Comparison of ENCODE assay signal across 31 cellular contexts in the genomic region with DNA sequence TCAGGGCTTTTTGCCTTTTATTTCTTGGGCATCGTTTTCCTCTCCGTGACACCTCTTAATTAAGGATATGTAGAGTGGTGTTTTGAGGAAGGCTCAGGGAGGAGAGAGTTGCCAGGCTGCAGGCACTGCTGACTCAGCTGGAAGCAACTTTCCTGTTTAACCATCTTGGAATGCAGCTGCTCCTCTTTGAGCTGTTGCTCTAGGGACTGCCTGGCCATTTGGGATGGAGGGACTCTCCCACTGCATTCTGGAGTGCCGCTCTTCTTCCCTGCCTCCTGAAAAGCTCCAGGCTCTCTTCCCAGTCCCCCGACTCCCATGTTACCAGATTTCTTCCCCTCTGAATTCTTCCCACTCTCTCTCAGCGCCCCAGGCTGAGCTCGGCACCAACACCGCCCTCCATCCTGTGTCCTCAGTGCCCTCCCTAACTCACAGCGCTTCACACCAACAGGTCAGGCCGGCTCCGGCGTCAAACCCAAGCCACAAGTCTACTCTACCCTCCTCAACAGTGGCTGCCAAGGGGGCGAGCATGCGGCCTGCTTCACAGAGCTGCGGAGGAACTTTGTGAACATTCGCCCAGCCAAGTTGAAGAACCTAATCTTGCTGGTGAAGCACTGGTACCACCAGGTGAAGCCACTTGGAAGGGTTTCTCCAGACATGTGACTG. TPM values are rescaled to one million over a fixed set of nuclear protein-coding genes. Genes with fewer than 3 reads are reported as not detected.
A peak's percentile ranks its signal among the peaks of the same experiment; 100 is the strongest.
DNase-seq lines count a peak whose midpoint lies in the region; ATAC-seq, FAIRE-seq and TF ChIP-seq lines count a peak whose summit lies in the region.
"Had no signal": no experiment of that assay in that cellular context is flagged by ENCODE, and none has a peak within 500 bp of the region (broad histone marks: within the 10 kb centered on the region; RNA-seq: fewer than 3 reads in every experiment).

No MANE protein-coding gene starts in this region.

- no peaks in the 10 kb centered on the region for H3K36me3 Mint-ChIP-seq in H9 (ENCODE audit: insufficient read depth in 1 of 3, low read depth in 3 of 3)

- ATAC-seq in GM21723 (IDR thresholded peaks at IDR 0.05; ENCODE audit: unreplicated experiment) = no peak
- ATAC-seq: left ventricle myocardium superior; stimulated activated naive CD8-positive, alpha-beta T cell treated with anti-CD3 and anti-CD28 coated beads, Interleukin-15, Interleukin-2, amounts not matched to agents 100 U/mL and 50 U/mL, for 24 hours; upper lobe of right lung had no signal

- no peak overlapping the region for H4K91ac ChIP-seq in H9 (ENCODE audit: insufficient read length, low read depth, low read length)

- H3K18ac ChIP-seq in H9 (ENCODE audit: insufficient read length, low read depth, low read length) = no peak overlapping the region
- H3K18ac ChIP-seq in mesendoderm (ENCODE audit: low read length) = no peak overlapping the region

- no peaks in the 10 kb centered on the region for H3K36me3 ChIP-seq in bronchial epithelial cell (ENCODE audit: control insufficient read depth, insufficient read depth, low read length)
- H3K36me3 ChIP-seq in mesendoderm (ENCODE audit: control insufficient read depth, insufficient read depth, low read length) = no peaks in the 10 kb centered on the region

- no CpG with 5 or more reads among the region's 15 CpGs for WGBS in H9 (ENCODE audit: extremely low coverage, insufficient read length, low lambda C conversion rate)
- no CpG with 5 or more reads among the region's 15 CpGs for WGBS in mesendoderm (ENCODE audit: extremely low coverage, insufficient coverage, low lambda C conversion rate)

- no peak overlapping the region for H3K4me3 Mint-ChIP-seq in H9
- H3K4me3 Mint-ChIP-seq: T-helper 2 cell treated with Interferon-gamma antibody and Interleukin-4, amounts not matched to agents 5 μg/mL and 100 μg/mL, for 36 hours had no signal

- no peak overlapping the region for H3T11ph ChIP-seq in H9 (ENCODE audit: low read length)

- H2BK15ac ChIP-seq in H9 (ENCODE audit: low read depth, low read length) = no peak overlapping the region
- H2BK15ac ChIP-seq in mesendoderm (replicated peaks; ENCODE audit: low read depth) = no peak overlapping the region

- TF ChIP-seq CTCF in H9 (conservative IDR thresholded peaks at IDR 0.05) = no peak
- no peak for TF ChIP-seq CTCF in bronchial epithelial cell (IDR thresholded peaks at IDR 0.05; ENCODE audit: insufficient read depth, low read length, severe bottlenecking)
- TF ChIP-seq CTCF in dorsolateral prefrontal cortex (IDR thresholded peaks at IDR 0.05 in 54 of 56, conservative IDR thresholded peaks at IDR 0.05 in 2 of 56; ENCODE audit: low read depth in 1 of 56, partially characterized antibody in 56 of 56) = no peak

- no peak overlapping the region for H3K4me3 ChIP-seq in bronchial epithelial cell (ENCODE audit: low read depth, low read length)
- no peak overlapping the region for H3K4me3 ChIP-seq in mesendoderm (ENCODE audit: low read length)
- H3K4me3 ChIP-seq in dorsolateral prefrontal cortex = no peak overlapping the region
- H3K4me3 ChIP-seq: coronary artery, HAP-1, Peyer's patch, right atrium auricular region, upper lobe of right lung had no signal

- intact Hi-C loops in dorsolateral prefrontal cortex (cut with DNase I) = no loop called here

- no peaks in the 10 kb centered on the region for H3K79me1 ChIP-seq in H9 (ENCODE audit: insufficient read depth, low read depth, low read length, poor library complexity, severe bottlenecking)
- H3K79me1 ChIP-seq in mesendoderm (ENCODE audit: low read length) = no peaks in the 10 kb centered on the region

- no peaks in the 10 kb centered on the region for H4K20me1 ChIP-seq in H9 (ENCODE audit: control insufficient read depth, insufficient read depth, insufficient read length)

- H3K27ac ChIP-seq in H9 (ENCODE audit: insufficient read length, low read depth, low read length) (no peak overlapping the region), mesendoderm (ENCODE audit: low read depth, low read length) (no peak overlapping the region), dorsolateral prefrontal cortex (no peak overlapping the region)
- H3K27ac ChIP-seq: C4-2B, coronary artery, Peyer's patch, right atrium auricular region, upper lobe of right lung, VCaP had no signal

- H2BK5ac ChIP-seq in H9 (ENCODE audit: insufficient read length, low read length) = no peak overlapping the region
- H2BK5ac ChIP-seq in mesendoderm (ENCODE audit: low read length) = no peak overlapping the region

- peak; percentile 24 for DNase-seq in EL
- no peak for DNase-seq in H9
- peak; percentile 22 for DNase-seq in bronchial epithelial cell (ENCODE audit: low read depth)
- peak; percentile 36 for DNase-seq in mesendoderm
- DNase-seq in dorsolateral prefrontal cortex = no peak
- no peak for DNase-seq in T-helper 9 cell
- DNase-seq: activated CD4-positive, alpha-beta T cell treated with anti-CD3 and anti-CD28 coated beads, Interleukin-2, amount 50 U/mL, for 1 hour; activated naive CD4-positive, alpha-beta T cell treated with anti-CD3 and anti-CD28 coated beads, Interleukin-2, amount 50 U/mL, for 16 hours; Caco-2; effector memory CD4-positive, alpha-beta T cell; erythroblast; GF-D8; kidney; left ventricle myocardium superior; NCI-H1436; NCI-H2081; NCI-H2227 treated with DMSO at 0.1 percent for 48 hours; NCI-H69; posterior cingulate gyrus; SHP77 treated with DMSO at 0.1 percent for 48 hours; stimulated activated CD4-positive, alpha-beta T cell treated with anti-CD3 and anti-CD28 coated beads, Interleukin-1b, Interleukin-23, amount 100 ng/mL, for 48 hours; stimulated activated naive CD8-positive, alpha-beta T cell treated with anti-CD3 and anti-CD28 coated beads, Interleukin-15, Interleukin-2, amounts not matched to agents 100 U/mL and 50 U/mL, for 24 hours; upper lobe of right lung had no signal

- peak overlapping the region; percentile 6 to 49 (median 11); a peak in 4 of 7 replicates for H3K27ac Mint-ChIP-seq in H9
- H3K27ac Mint-ChIP-seq: T-helper 2 cell treated with Interferon-gamma antibody and Interleukin-4, amounts not matched to agents 5 μg/mL and 100 μg/mL, for 36 hours had no signal

- H3K4ac ChIP-seq in H9 (ENCODE audit: low read depth, low read length) = no peak overlapping the region; the same call in 1 of the 2 replicates
- H3K4ac ChIP-seq in mesendoderm (ENCODE audit: low read depth, low read length) = no peak overlapping the region

- peak; percentile 40 for FAIRE-seq in bronchial epithelial cell (lab: Jason Lieb, UNC)
- FAIRE-seq: kidney had no signal

- no peaks in the 10 kb centered on the region for H3K23me2 ChIP-seq in H9 (ENCODE audit: insufficient read length, low read depth, low read length, poor library complexity, severe bottlenecking)

- no peak overlapping the region for H2BK12ac ChIP-seq in H9 (ENCODE audit: insufficient read length, low read depth, low read length)

- H3K4me1 Mint-ChIP-seq in H9 = peaks cover 4 to 12% of the 10 kb centered on the region in 2 experiments; a peak in 3 of 4 replicates

- H3K9ac ChIP-seq in H9 (ENCODE audit: extremely low read depth, insufficient read length, low read length) (no peak overlapping the region), mesendoderm (ENCODE audit: low read length) (no peak overlapping the region)

- no peaks in the 10 kb centered on the region for H3K79me2 ChIP-seq in H9 (ENCODE audit: insufficient read depth, low read length)
- no peaks in the 10 kb centered on the region for H3K79me2 ChIP-seq in mesendoderm (ENCODE audit: control insufficient read depth, insufficient read depth, low read length)

- H2AK5ac ChIP-seq in H9 (ENCODE audit: insufficient read length, low read length) = no peak overlapping the region
- no peak overlapping the region for H2AK5ac ChIP-seq in mesendoderm (ENCODE audit: low read length)

- no peaks in the 10 kb centered on the region for H3K4me1 ChIP-seq in H9 (ENCODE audit: insufficient read depth, low read length)
- H3K4me1 ChIP-seq in mesendoderm (ENCODE audit: control insufficient read depth, low read depth, low read length) = no peaks in the 10 kb centered on the region
- H3K4me1 ChIP-seq: Caco-2 had no signal

- no peak overlapping the region for H3K14ac ChIP-seq in H9 (ENCODE audit: insufficient read depth, low read length)

- H3K4me2 ChIP-seq in H9 (ENCODE audit: insufficient read depth, insufficient read length, low read length) (no peak overlapping the region), mesendoderm (ENCODE audit: low read length) (no peak overlapping the region)

- H3K9me3 Mint-ChIP-seq in H9 = no peaks in the 10 kb centered on the region
- H3K9me3 Mint-ChIP-seq: T-helper 2 cell treated with Interferon-gamma antibody and Interleukin-4, amounts not matched to agents 5 μg/mL and 100 μg/mL, for 36 hours had no signal

- no peak overlapping the region for H2AFZ ChIP-seq in H9 (ENCODE audit: low read length)

- H3K27me3 ChIP-seq in H9 (ENCODE audit: insufficient read depth, low read length) = no peaks in the 10 kb centered on the region
- no peaks in the 10 kb centered on the region for H3K27me3 ChIP-seq in bronchial epithelial cell (ENCODE audit: control insufficient read depth, insufficient read depth, low read length)
- no peaks in the 10 kb centered on the region for H3K27me3 ChIP-seq in mesendoderm (ENCODE audit: insufficient read depth, low read length, poor library complexity)
- no peaks in the 10 kb centered on the region for H3K27me3 ChIP-seq in dorsolateral prefrontal cortex
- H3K27me3 ChIP-seq: Peyer's patch, right atrium auricular region, upper lobe of right lung had no signal

- H4K5ac ChIP-seq in H9 (ENCODE audit: insufficient read length, low read depth, low read length) (no peak overlapping the region), mesendoderm (ENCODE audit: low read length) (no peak overlapping the region)

- H3K23ac ChIP-seq in H9 (ENCODE audit: insufficient read length, low read depth, low read length) (no peak overlapping the region), mesendoderm (ENCODE audit: low read length) (no peak overlapping the region)

- H4K8ac ChIP-seq in H9 (replicated peaks; ENCODE audit: insufficient read length, low read depth, low read length) (no peak overlapping the region), mesendoderm (ENCODE audit: low read depth, low read length) (no peak overlapping the region)

- H3K56ac ChIP-seq in H9 (ENCODE audit: insufficient read length, low read depth, low read length) (no peak overlapping the region), mesendoderm (ENCODE audit: low read length) (no peak overlapping the region)

- H2BK20ac ChIP-seq in H9 (ENCODE audit: low read depth, low read length, poor library complexity, severe bottlenecking) = no peak overlapping the region

- H2BK120ac ChIP-seq in H9 (ENCODE audit: low read depth, low read length, poor library complexity, severe bottlenecking) (no peak overlapping the region), mesendoderm (ENCODE audit: low read depth, low read length) (no peak overlapping the region)

- no peaks in the 10 kb centered on the region for H3K9me3 ChIP-seq in H9 (ENCODE audit: control insufficient read depth, low read depth, low read length)
- H3K9me3 ChIP-seq: Caco-2, HAP-1, Peyer's patch, right atrium auricular region, upper lobe of right lung had no signal

- H3K27me3 Mint-ChIP-seq in H9 (ENCODE audit: low read depth) = peaks cover 13% of the 10 kb centered on the region

RNA-seq across cellular contexts. Expression of gene OAS3, which starts 5.9 kb away (rescaled TPM):
- 0.70 and 0.81 TPM in 2 replicates for total RNA-seq in H9 (2021)
- total RNA-seq in bronchial epithelial cell = 1.3 TPM in 2 replicates
- polyA plus RNA-seq in mesendoderm (2013, experiment 1 of 2) = 0.39 TPM
- 0.46 TPM for polyA plus RNA-seq in mesendoderm (2013, experiment 2 of 2)
- 10 to 100 TPM in 42 of 120 experiments, 1 to 10 TPM in 78; 3.3 to 72.9 (median 8.5) TPM for total RNA-seq in dorsolateral prefrontal cortex

RNA-seq across cellular contexts. Expression of gene OAS2, which starts 34.2 kb away (rescaled TPM):
- total RNA-seq in H9 (2021) (not detected in 2 replicates), bronchial epithelial cell (0.64 and 0.79 TPM in 2 replicates), dorsolateral prefrontal cortex (10 to 100 TPM in 6 of 120 experiments, 1 to 10 TPM in 114; 1.4 to 49.9 (median 4.3) TPM)
- polyA plus RNA-seq in mesendoderm (2013, experiment 1 of 2) = 0.03 TPM
- 0.06 TPM for polyA plus RNA-seq in mesendoderm (2013, experiment 2 of 2)

RNA-seq across cellular contexts. Expression of gene OAS1, which starts 37.4 kb away (rescaled TPM):
- total RNA-seq in H9 (2021) = 0.20 TPM in 1 of 2 replicates, not detected in the other
- total RNA-seq in bronchial epithelial cell = 1.3 and 4.9 TPM in 2 replicates
- 0.03 TPM for polyA plus RNA-seq in mesendoderm (2013, experiment 1 of 2)
- 0.04 TPM for polyA plus RNA-seq in mesendoderm (2013, experiment 2 of 2)
- total RNA-seq in dorsolateral prefrontal cortex = 10 to 100 TPM in 33 of 120 experiments, 1 to 10 TPM in 87; 2.5 to 87.4 (median 7.9) TPM

Comparison
In these comparisons a context has a peak if more than half of its experiments do, and no peak if none do; other contexts are left out.
1. DNase-seq: peak in EL (single experiment), bronchial epithelial cell (single experiment) and mesendoderm (single experiment); none in H9 (single experiment), dorsolateral prefrontal cortex (0 of 10) and T-helper 9 cell (single experiment).